Comparison of ENCODE assay signal across 8 cellular contexts in genomic region chr10:87816163-87816841, GRCh38.
A peak's percentile ranks its signal among the peaks of the same experiment; 100 is the strongest.
DNase-seq lines count a peak whose midpoint lies in the region; ATAC-seq, FAIRE-seq and TF ChIP-seq lines count a peak whose summit lies in the region.

No MANE protein-coding gene starts in this region.

- no peaks in the 10 kb centered on the region for H3K9me3 ChIP-seq in iPS-20b (ENCODE audit: insufficient read depth, low read depth, low read length)

- peak; percentile 66 for FAIRE-seq in GM18507 (lab: Jason Lieb, UNC)

- ATAC-seq in HG03196 (IDR thresholded peaks at IDR 0.05; ENCODE audit: unreplicated experiment): no peak

- H3K4me1 ChIP-seq in iPS-20b (ENCODE audit: insufficient read depth, low read length): peaks cover 6% of the 10 kb centered on the region; the same call in 1 of the 2 replicates

- peak; percentile 5 for TF ChIP-seq CTCF in AG09309 (IDR thresholded peaks at IDR 0.05; ENCODE audit: control insufficient read depth, insufficient read depth, low read depth, low read length, missing control alignments)
- peak; percentile 32; the same call in 1 of the 2 replicates for TF ChIP-seq CTCF in VCaP (conservative IDR thresholded peaks at IDR 0.05)

- peak overlapping the region; percentile 89; the same call in 1 of the 2 replicates for H3K9ac ChIP-seq in iPS-20b (ENCODE audit: low read depth, low read length)

- no peaks in the 10 kb centered on the region; the same call in 1 of the 2 replicates for H3K27me3 ChIP-seq in iPS-20b (ENCODE audit: insufficient read depth, low read length)

- H3K36me3 ChIP-seq in iPS-20b (ENCODE audit: insufficient read depth, low read depth, low read length): peaks cover 28% of the 10 kb centered on the region

- H3K4me3 ChIP-seq in AG09309 (ENCODE audit: control insufficient read depth, low read depth, low read length): no peak overlapping the region
- peak overlapping the region; percentile 88 for H3K4me3 ChIP-seq in iPS-20b (ENCODE audit: low read length)

- DNase-seq in AG09309 (ENCODE audit: low read depth): no peak
- no peak for DNase-seq in GM18507 (ENCODE audit: extremely low spot score, insufficient read length, low read depth)
- DNase-seq in HCEC 1CT: no peak
- no peak for DNase-seq in NCI-H187 treated with DMSO at 0.1 percent for 48 hours (lab: John Stamatoyannopoulos, UW)
- no peak for DNase-seq in NCI-H2107 treated with DMSO at 0.1 percent for 48 hours (lab: John Stamatoyannopoulos, UW; ENCODE audit: unreplicated experiment)

- H3K27ac ChIP-seq in VCaP (peak overlapping the region; percentile 94), iPS-20b (ENCODE audit: low read length) (no peak overlapping the region)
